In genomic region chr3:71785594-71786472, GRCh38 we compare ENCODE assay signal across 9 cellular contexts. TPM values are rescaled to one million over a fixed set of nuclear protein-coding genes. Genes with fewer than 3 reads are reported as not detected.
DNase-seq lines count a peak whose midpoint lies in the region; ATAC-seq lines count a peak whose summit lies in the region.
"Had no signal": no experiment of that assay in that cellular context is flagged by ENCODE, and none has a peak within 500 bp of the region (broad histone marks: within the 10 kb centered on the region; RNA-seq: fewer than 3 reads in every experiment).

No MANE protein-coding gene starts in this region.

- H3K36me3 Mint-ChIP-seq in activated T-cell treated with anti-CD3 and anti-CD28 coated beads, Interleukin-2, amount 50 U/mL, for 24 hours (ENCODE audit: low read depth) = no peaks in the 10 kb centered on the region
- H3K36me3 Mint-ChIP-seq in activated T-helper 1 cell treated with anti-CD3 and anti-CD28 coated beads, Interleukin-12 subunit alpha, Interleukin-12 subunit beta, Interleukin-2, Interleukin-4 antibody, amounts not matched to agents 30 ng/mL and 10 ng/mL and 1 ng/mL, durations not matched to agents 14 hours and 24 hours and 36 hours (ENCODE audit: low read depth) = no peaks in the 10 kb centered on the region

- peaks cover 13% of the 10 kb centered on the region for H3K4me1 Mint-ChIP-seq in activated T-cell treated with anti-CD3 and anti-CD28 coated beads, Interleukin-2, amount 50 U/mL, for 24 hours (ENCODE audit: low read depth)
- peaks cover 7% of the 10 kb centered on the region for H3K4me1 Mint-ChIP-seq in activated T-helper 1 cell treated with anti-CD3 and anti-CD28 coated beads, Interleukin-12 subunit alpha, Interleukin-12 subunit beta, Interleukin-2, Interleukin-4 antibody, amounts not matched to agents 30 ng/mL and 10 ng/mL and 1 ng/mL, durations not matched to agents 14 hours and 24 hours and 36 hours (ENCODE audit: low read depth)
- H3K4me1 Mint-ChIP-seq in stimulated activated naive CD8-positive, alpha-beta T cell treated with anti-CD3 and anti-CD28 coated beads, Interleukin-15, amount 100 ng/mL, for 72 hours = peaks cover 20% of the 10 kb centered on the region

- peak overlapping the region; percentile 65 for H3K4me3 Mint-ChIP-seq in activated T-cell treated with anti-CD3 and anti-CD28 coated beads, Interleukin-2, amount 50 U/mL, for 24 hours
- peak overlapping the region; percentile 62 for H3K4me3 Mint-ChIP-seq in activated T-helper 1 cell treated with anti-CD3 and anti-CD28 coated beads, Interleukin-12 subunit alpha, Interleukin-12 subunit beta, Interleukin-2, Interleukin-4 antibody, amounts not matched to agents 30 ng/mL and 10 ng/mL and 1 ng/mL, durations not matched to agents 14 hours and 24 hours and 36 hours
- peak overlapping the region; percentile 76 to 78 for H3K4me3 Mint-ChIP-seq in stimulated activated naive CD8-positive, alpha-beta T cell treated with anti-CD3 and anti-CD28 coated beads, Interleukin-15, amount 100 ng/mL, for 72 hours

- no peak for DNase-seq in activated T-cell treated with anti-CD3 and anti-CD28 coated beads, Interleukin-2, amount 50 U/mL, for 24 hours
- no peak for DNase-seq in activated T-cell treated with anti-CD3 and anti-CD28 coated beads for 4 hours
- no peak for DNase-seq in activated T-helper 1 cell treated with anti-CD3 and anti-CD28 coated beads, Interleukin-12 subunit alpha, Interleukin-12 subunit beta, Interleukin-2, Interleukin-4 antibody, amounts not matched to agents 30 ng/mL and 10 ng/mL and 1 ng/mL, durations not matched to agents 14 hours and 24 hours and 36 hours (ENCODE audit: low spot score)
- peak; percentile 24 for DNase-seq in islet precursor cell
- no peak for DNase-seq in stimulated activated naive CD8-positive, alpha-beta T cell treated with anti-CD3 and anti-CD28 coated beads, Interleukin-15, amount 100 ng/mL, for 72 hours
- DNase-seq in ecto neural progenitor cell (ENCODE audit: low spot score) = no peak
- no peak for DNase-seq in NOMO-1 treated with DMSO at 0.1 percent for 48 hours (lab: John Stamatoyannopoulos, UW; ENCODE audit: unreplicated experiment)

- H3K27ac Mint-ChIP-seq in activated T-cell treated with anti-CD3 and anti-CD28 coated beads, Interleukin-2, amount 50 U/mL, for 24 hours = no peak overlapping the region
- H3K27ac Mint-ChIP-seq in activated T-helper 1 cell treated with anti-CD3 and anti-CD28 coated beads, Interleukin-12 subunit alpha, Interleukin-12 subunit beta, Interleukin-2, Interleukin-4 antibody, amounts not matched to agents 30 ng/mL and 10 ng/mL and 1 ng/mL, durations not matched to agents 14 hours and 24 hours and 36 hours = peak overlapping the region; percentile 5
- H3K27ac Mint-ChIP-seq in stimulated activated naive CD8-positive, alpha-beta T cell treated with anti-CD3 and anti-CD28 coated beads, Interleukin-15, amount 100 ng/mL, for 72 hours = peak overlapping the region; percentile 59 to 74

- H3K9me3 Mint-ChIP-seq in activated T-cell treated with anti-CD3 and anti-CD28 coated beads, Interleukin-2, amount 50 U/mL, for 24 hours = no peaks in the 10 kb centered on the region
- H3K9me3 Mint-ChIP-seq in activated T-helper 1 cell treated with anti-CD3 and anti-CD28 coated beads, Interleukin-12 subunit alpha, Interleukin-12 subunit beta, Interleukin-2, Interleukin-4 antibody, amounts not matched to agents 30 ng/mL and 10 ng/mL and 1 ng/mL, durations not matched to agents 14 hours and 24 hours and 36 hours = no peaks in the 10 kb centered on the region
- no peaks in the 10 kb centered on the region for H3K9me3 Mint-ChIP-seq in stimulated activated naive CD8-positive, alpha-beta T cell treated with anti-CD3 and anti-CD28 coated beads, Interleukin-15, amount 100 ng/mL, for 72 hours

- peaks cover 58% of the 10 kb centered on the region for H3K27me3 Mint-ChIP-seq in activated T-cell treated with anti-CD3 and anti-CD28 coated beads, Interleukin-2, amount 50 U/mL, for 24 hours
- H3K27me3 Mint-ChIP-seq in activated T-helper 1 cell treated with anti-CD3 and anti-CD28 coated beads, Interleukin-12 subunit alpha, Interleukin-12 subunit beta, Interleukin-2, Interleukin-4 antibody, amounts not matched to agents 30 ng/mL and 10 ng/mL and 1 ng/mL, durations not matched to agents 14 hours and 24 hours and 36 hours (ENCODE audit: insufficient read depth) = peaks cover 65% of the 10 kb centered on the region
- H3K27me3 Mint-ChIP-seq in stimulated activated naive CD8-positive, alpha-beta T cell treated with anti-CD3 and anti-CD28 coated beads, Interleukin-15, amount 100 ng/mL, for 72 hours = peaks cover 77% of the 10 kb centered on the region

- ATAC-seq in stimulated activated naive CD8-positive, alpha-beta T cell treated with anti-CD3 and anti-CD28 coated beads, Interleukin-15, amount 100 ng/mL, for 72 hours = peak; percentile 32
- no peak for ATAC-seq in HG03196 (IDR thresholded peaks at IDR 0.05; ENCODE audit: unreplicated experiment)
- ATAC-seq: GM12878 had no signal

- intact Hi-C loops in activated T-helper 1 cell treated with anti-CD3 and anti-CD28 coated beads, Interleukin-12 subunit alpha, Interleukin-12 subunit beta, Interleukin-2, Interleukin-4 antibody, amounts not matched to agents 30 ng/mL and 10 ng/mL and 1 ng/mL, durations not matched to agents 14 hours and 24 hours and 36 hours (cut with micrococcal nuclease) = loop anchor here (2.0 kb wide), 1 partner anchor 31 kb away; no protein-coding TSS in a partner anchor

RNA-seq across cellular contexts. Expression of gene PROK2, which starts 0.9 kb away (rescaled TPM):
- total RNA-seq in activated T-helper 1 cell treated with anti-CD3 and anti-CD28 coated beads, Interleukin-12 subunit alpha, Interleukin-12 subunit beta, Interleukin-2, Interleukin-4 antibody, amounts not matched to agents 30 ng/mL and 10 ng/mL and 1 ng/mL, durations not matched to agents 14 hours and 24 hours and 36 hours = not detected in 2 replicates
- total RNA-seq: GM12878 had no signal

RNA-seq across cellular contexts. Expression of gene GPR27, which starts 32.2 kb away (rescaled TPM):
- total RNA-seq in activated T-helper 1 cell treated with anti-CD3 and anti-CD28 coated beads, Interleukin-12 subunit alpha, Interleukin-12 subunit beta, Interleukin-2, Interleukin-4 antibody, amounts not matched to agents 30 ng/mL and 10 ng/mL and 1 ng/mL, durations not matched to agents 14 hours and 24 hours and 36 hours = 0.70 and 1.3 TPM in 2 replicates
- total RNA-seq: GM12878 had no signal
